In the genomic region with DNA sequence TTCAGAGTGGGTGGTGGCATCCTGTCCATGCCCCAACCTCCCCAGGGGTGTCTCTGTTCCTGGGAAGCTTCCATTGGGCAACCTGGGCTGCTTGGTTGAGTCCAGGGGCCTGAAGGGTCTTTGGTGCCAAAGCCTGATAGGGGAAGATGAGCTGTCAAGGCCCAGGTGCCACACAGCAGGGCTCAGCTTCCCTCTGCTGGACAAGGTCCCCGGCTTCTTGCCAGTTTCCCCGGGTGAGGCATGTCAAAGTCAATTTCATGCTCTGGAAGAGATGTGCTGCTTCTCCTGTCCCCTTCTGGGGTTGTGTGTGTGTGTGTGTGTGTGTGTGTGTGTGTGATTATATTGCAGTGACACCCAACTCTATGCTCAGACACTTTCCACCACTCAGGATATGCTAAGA, we compare ENCODE assay signal across 12 cellular contexts. TPM values are rescaled to one million over a fixed set of nuclear protein-coding genes. Genes with fewer than 3 reads are reported as not detected.
A peak's percentile ranks its signal among the peaks of the same experiment; 100 is the strongest.
DNase-seq lines count a peak whose midpoint lies in the region; ATAC-seq and TF ChIP-seq lines count a peak whose summit lies in the region.
"Had no signal": no experiment of that assay in that cellular context is flagged by ENCODE, and none has a peak within 500 bp of the region (broad histone marks: within the 10 kb centered on the region; RNA-seq: fewer than 3 reads in every experiment).

No MANE protein-coding gene starts in this region.

- H3K4me3 ChIP-seq in right cardiac atrium (ENCODE audit: low read length) = no peak overlapping the region
- no peak overlapping the region for H3K4me3 ChIP-seq in left ventricle myocardium inferior
- H3K4me3 ChIP-seq in transverse colon = no peak overlapping the region
- H3K4me3 ChIP-seq: GM12878 had no signal

- no peak for TF ChIP-seq POLR2A in transverse colon (IDR thresholded peaks at IDR 0.05)

- TF ChIP-seq CTCF in left ventricle myocardium inferior (IDR thresholded peaks at IDR 0.05; ENCODE audit: borderline replicate concordance) = no peak
- TF ChIP-seq CTCF in transverse colon (IDR thresholded peaks at IDR 0.05) = no peak

- peaks cover 40% of the 10 kb centered on the region for H3K36me3 ChIP-seq in left ventricle myocardium inferior
- no peaks in the 10 kb centered on the region for H3K36me3 ChIP-seq in transverse colon

- in situ Hi-C loops in transverse colon (cut with MboI; ENCODE audit: low pct_ligation_motif_present in 1 of 4, low pct_unique_long_range_greater_than_20kb in 1 of 4, low sequenced_read_pairs in 3 of 4) = loop anchor here in 3 of 4 donors (10.0 to 25.0 kb wide), 3 partner anchors 211 to 636 kb away; no protein-coding TSS in a partner anchor

- H3K27me3 ChIP-seq in right cardiac atrium (ENCODE audit: control insufficient read depth, insufficient read depth) (no peaks in the 10 kb centered on the region), left ventricle myocardium inferior (ENCODE audit: low read depth) (no peaks in the 10 kb centered on the region), transverse colon (no peaks in the 10 kb centered on the region)

- H3K4me1 ChIP-seq in right cardiac atrium (ENCODE audit: control insufficient read depth, insufficient read depth, low read length) = peaks cover 3% of the 10 kb centered on the region
- H3K4me1 ChIP-seq in left ventricle myocardium inferior = peaks cover 29% of the 10 kb centered on the region
- no peaks in the 10 kb centered on the region for H3K4me1 ChIP-seq in transverse colon

- no peak for TF ChIP-seq EP300 in transverse colon (IDR thresholded peaks at IDR 0.05; ENCODE audit: low read depth)

- no peak overlapping the region for H3K27ac ChIP-seq in right cardiac atrium (ENCODE audit: low read length)
- no peak overlapping the region for H3K27ac ChIP-seq in left ventricle myocardium inferior (replicated peaks)
- no peak overlapping the region for H3K27ac ChIP-seq in transverse colon

- ATAC-seq in right cardiac atrium = no peak
- ATAC-seq: CD8-positive, alpha-beta T cell; GM12878 had no signal

- DNase-seq in right cardiac atrium (peak in 2 of 3 donors; percentile 24 to 40), left ventricle myocardium inferior (no peak), cerebellar nuclear complex (lab: John Stamatoyannopoulos, UW) (peak; percentile 75 to 80), retina (peak; percentile 44), transverse colon (no peak), NCI-H1436 (lab: John Stamatoyannopoulos, UW) (no peak)
- DNase-seq: ACHN, Calu3, DMS79 treated with DMSO at 0.1 percent for 48 hours, H9 had no signal

- intact Hi-C loops in right cardiac atrium (cut with DNase I) (no loop called here), left ventricle myocardium inferior (cut with micrococcal nuclease) (no loop called here), transverse colon (cut with DNase I; ENCODE audit: low total_unique reads) (no loop called here)

- H3K9me3 ChIP-seq in right cardiac atrium (ENCODE audit: control insufficient read depth, low read length) = no peaks in the 10 kb centered on the region
- H3K9me3 ChIP-seq in left ventricle myocardium inferior (replicated peaks) = no peaks in the 10 kb centered on the region
- H3K9me3 ChIP-seq in transverse colon = no peaks in the 10 kb centered on the region

- 81% methylated on average over 2 of the region's 2 CpGs for WGBS in right cardiac atrium
- 73% methylated on average over 2 of the region's 2 CpGs; no CpG with 5 or more reads in 1 of the 2 donors for WGBS in transverse colon (ENCODE audit: low coverage in 1 of 2), 2 donors

RNA-seq across cellular contexts. Expression of a gene that starts 26.9 kb away (rescaled TPM):
- total RNA-seq in right cardiac atrium (100 to 1,000 TPM in 1 of 4 donors, 10 to 100 TPM in 3; 50.9 to 105 (median 83.1) TPM), left ventricle myocardium inferior (39.4 TPM), transverse colon (10 to 100 TPM; 41.5 to 90.0 (median 56.4) TPM)
- 81.2 TPM for polyA plus RNA-seq in right cardiac atrium

Comparison
In these comparisons a context has a peak if more than half of its experiments do, and no peak if none do; other contexts are left out.
1. DNase-seq: peak in right cardiac atrium (2 of 3), cerebellar nuclear complex (2 of 2) and retina (single experiment); none in left ventricle myocardium inferior (single experiment), transverse colon (single experiment) and NCI-H1436 (single experiment).